Comparison of ENCODE assay signal across 1 cellular context in the genomic region with DNA sequence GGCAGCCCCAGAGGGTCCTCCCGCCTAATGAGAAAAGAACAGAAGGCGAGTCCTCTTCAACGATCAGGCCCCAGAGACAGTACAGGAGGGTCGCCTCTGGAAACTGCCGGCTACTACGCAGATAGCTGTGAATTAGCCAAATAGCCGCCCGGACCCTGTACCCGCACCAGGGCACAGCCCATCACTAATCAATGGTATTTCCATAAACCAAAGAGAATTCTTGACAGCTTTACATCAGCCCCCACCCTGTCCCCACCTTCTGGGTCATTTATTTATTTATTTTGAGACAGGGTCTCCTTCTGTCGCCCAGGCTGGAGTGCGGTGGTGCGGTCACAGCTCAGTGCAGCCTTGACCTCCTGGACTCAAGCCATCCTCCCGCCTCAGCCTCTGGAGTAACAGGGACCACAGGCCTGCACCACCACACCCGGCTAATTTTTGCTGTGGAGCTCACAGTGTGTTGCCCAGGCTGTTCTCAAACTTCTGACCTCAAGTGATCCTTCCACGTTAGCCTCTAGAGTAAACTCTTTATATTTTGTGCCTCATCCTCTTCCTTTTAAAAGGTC.
TF ChIP-seq lines count a peak whose summit lies in the region.

No MANE protein-coding gene starts in this region.

TF ChIP-seq in endothelial cell of umbilical vein, 7 proteins besides CTCF, POLR2A, EP300 and RAD21:
- TF ChIP-seq, protein P1, sequence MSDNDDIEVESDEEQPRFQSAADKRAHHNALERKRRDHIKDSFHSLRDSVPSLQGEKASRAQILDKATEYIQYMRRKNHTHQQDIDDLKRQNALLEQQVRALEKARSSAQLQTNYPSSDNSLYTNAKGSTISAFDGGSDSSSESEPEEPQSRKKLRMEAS (IDR thresholded peaks at IDR 0.05; ENCODE audit: insufficient read depth, insufficient read length), result no peak
